In genomic region chr2:68110102-68110501, GRCh38 we compare ENCODE assay signal across 11 cellular contexts. TPM values are rescaled to one million over a fixed set of nuclear protein-coding genes. Genes with fewer than 3 reads are reported as not detected.
DNase-seq lines count a peak whose midpoint lies in the region; ATAC-seq and TF ChIP-seq lines count a peak whose summit lies in the region.
"Had no signal": no experiment of that assay in that cellular context is flagged by ENCODE, and none has a peak within 500 bp of the region (broad histone marks: within the 10 kb centered on the region; RNA-seq: fewer than 3 reads in every experiment).

No MANE protein-coding gene starts in this region.

- peaks cover 0 to 7% (median 0%) of the 10 kb centered on the region in 3 donors for H3K9me3 ChIP-seq in body of pancreas

- no peaks in the 10 kb centered on the region for H3K36me3 ChIP-seq in body of pancreas (replicated peaks in 1 of 2; ENCODE audit: insufficient read depth in 1 of 2, low read depth in 2 of 2)

- H3K27ac ChIP-seq in body of pancreas = no peak overlapping the region
- H3K27ac ChIP-seq: dorsolateral prefrontal cortex had no signal

- peak; percentile 76 for ATAC-seq in GM18870 (IDR thresholded peaks at IDR 0.05; ENCODE audit: unreplicated experiment)
- peak; percentile 87 for ATAC-seq in HG02884 (IDR thresholded peaks at IDR 0.05; ENCODE audit: unreplicated experiment)
- no peak for ATAC-seq in body of pancreas

- 66 to 71% methylated on average over 3 of the region's 3 CpGs for WGBS in body of pancreas, 2 donors

- no peaks in the 10 kb centered on the region for H3K27me3 ChIP-seq in body of pancreas
- H3K27me3 ChIP-seq: dorsolateral prefrontal cortex had no signal

- H3K4me3 ChIP-seq in body of pancreas = no peak overlapping the region
- H3K4me3 ChIP-seq: dorsolateral prefrontal cortex had no signal

- TF ChIP-seq CTCF in body of pancreas (IDR thresholded peaks at IDR 0.05) = no peak

- TF ChIP-seq POLR2A in body of pancreas (IDR thresholded peaks at IDR 0.05) = no peak

- DNase-seq in A172 (ENCODE audit: low spot score) (peak; percentile 5), NCI-H460 (ENCODE audit: extremely low read depth, low read depth) (peak; percentile 14), OCI-M2 (lab: John Stamatoyannopoulos, UW; ENCODE audit: unreplicated experiment) (no peak), body of pancreas (no peak), hippocampal formation (lab: John Stamatoyannopoulos, UW) (no peak), NCI-H2196 (lab: John Stamatoyannopoulos, UW; ENCODE audit: unreplicated experiment) (no peak)
- DNase-seq: activated naive CD4-positive, alpha-beta T cell treated with anti-CD3 and anti-CD28 coated beads for 36 hours; dorsolateral prefrontal cortex; NCI-H2107 had no signal

- intact Hi-C loops in body of pancreas (cut with DNase I) = no loop called here

- no peaks in the 10 kb centered on the region for H3K4me1 ChIP-seq in body of pancreas

RNA-seq across cellular contexts. Expression of gene C1D, which starts 47.3 kb away (rescaled TPM):
- total RNA-seq in A172 (2014; rRNA removed; shearing (Covaris generic)) = 74.8 and 127 TPM in 2 replicates
- total RNA-seq in NCI-H460 (2014; rRNA removed; shearing (Covaris generic)) = 33.8 and 41.5 TPM in 2 replicates
- polyA plus RNA-seq in NCI-H460 (2014; cell fraction: nucleus; rRNA removed) = 25.4 and 40.9 TPM in 2 replicates
- total RNA-seq in body of pancreas = 10 to 100 TPM; 18.5 to 29.6 TPM

RNA-seq across cellular contexts. Expression of gene PNO1, which starts 47.6 kb away (rescaled TPM):
- 63.1 and 64.0 TPM in 2 replicates for total RNA-seq in A172 (2014; rRNA removed; shearing (Covaris generic))
- 59.2 and 61.6 TPM in 2 replicates for total RNA-seq in NCI-H460 (2014; rRNA removed; shearing (Covaris generic))
- polyA plus RNA-seq in NCI-H460 (2014; cell fraction: nucleus; rRNA removed) = 25.3 and 31.2 TPM in 2 replicates
- 1 to 10 TPM; 6.0 to 8.9 TPM for total RNA-seq in body of pancreas

Comparison
In these comparisons a context has a peak if more than half of its experiments do, and no peak if none do; other contexts are left out.
1. DNase-seq: peak in A172 (single experiment) and NCI-H460 (single experiment); none in OCI-M2 (single experiment), body of pancreas (0 of 4), hippocampal formation (0 of 2) and NCI-H2196 (single experiment).